ENCODE assay signal across 23 cellular contexts in the genomic region with DNA sequence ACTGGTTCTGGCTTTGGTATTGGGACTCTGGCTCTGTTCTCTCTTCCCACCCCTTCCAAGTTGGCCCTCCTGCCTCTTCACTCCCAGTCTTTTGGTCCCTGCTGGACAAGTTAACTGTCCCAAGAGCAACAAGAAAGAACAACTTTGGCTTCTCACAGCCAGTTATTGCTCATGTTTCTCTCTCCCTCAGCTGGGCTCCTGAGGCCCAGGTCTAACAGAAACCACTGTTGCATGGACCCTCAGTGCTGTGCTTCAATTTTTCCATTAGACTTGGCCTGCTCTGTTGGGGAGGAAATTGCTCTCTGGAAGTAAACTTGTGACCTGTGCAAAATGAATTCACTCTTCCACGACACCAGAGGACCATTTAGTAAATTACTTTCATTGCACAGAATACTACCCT.
DNase-seq lines count a peak whose midpoint lies in the region; ATAC-seq and TF ChIP-seq lines count a peak whose summit lies in the region.
"Had no signal": no experiment of that assay in that cellular context is flagged by ENCODE, and none has a peak within 500 bp of the region (broad histone marks: within the 10 kb centered on the region; RNA-seq: fewer than 3 reads in every experiment).

No MANE protein-coding gene starts in this region.

- no peak overlapping the region for H3K9ac ChIP-seq in SK-N-SH

- peak; percentile 58 for ATAC-seq in activated CD8-positive, alpha-beta T cell treated with anti-CD3 and anti-CD28 coated beads for 36 hours
- no peak for ATAC-seq in activated CD8-positive, alpha-beta T cell treated with anti-CD3 and anti-CD28 coated beads, Interleukin-2, amount 10 ng/mL, durations not matched to agents 7 days and 5 days
- ATAC-seq in stimulated activated naive CD8-positive, alpha-beta T cell treated with anti-CD3 and anti-CD28 coated beads, Interleukin-15, amount 100 ng/mL, for 72 hours: peak; percentile 15

- TF ChIP-seq EP300 in SK-N-SH (IDR thresholded peaks at IDR 0.05; ENCODE audit: borderline replicate concordance in 1 of 2, low read depth in 1 of 2, low read length in 1 of 2): no peak

- peak overlapping the region; percentile 62 for H3K27ac Mint-ChIP-seq in activated CD8-positive, alpha-beta T cell treated with anti-CD3 and anti-CD28 coated beads for 36 hours
- H3K27ac Mint-ChIP-seq in activated CD8-positive, alpha-beta T cell treated with anti-CD3 and anti-CD28 coated beads, Interleukin-2, amount 10 ng/mL, durations not matched to agents 7 days and 5 days: no peak overlapping the region
- peak overlapping the region; percentile 95 for H3K27ac Mint-ChIP-seq in nephron progenitor cell
- peak overlapping the region in 1 of 2 donors; percentile 68 for H3K27ac Mint-ChIP-seq in stimulated activated naive CD8-positive, alpha-beta T cell treated with anti-CD3 and anti-CD28 coated beads, Interleukin-15, amount 100 ng/mL, for 72 hours
- H3K27ac Mint-ChIP-seq: B cell had no signal

- H3K9me3 ChIP-seq in KOPT-K1 (ENCODE audit: insufficient read depth, low read length, poor library complexity, severe bottlenecking): peaks cover 14% of the 10 kb centered on the region
- peaks cover 7% of the 10 kb centered on the region; the same call in 1 of the 2 replicates for H3K9me3 ChIP-seq in SK-N-SH

- no peak overlapping the region for H2AFZ ChIP-seq in SK-N-SH (ENCODE audit: low read depth)

- peak; percentile 19 for DNase-seq in activated CD8-positive, alpha-beta T cell treated with anti-CD3 and anti-CD28 coated beads for 36 hours
- no peak for DNase-seq in activated CD8-positive, alpha-beta T cell treated with anti-CD3 and anti-CD28 coated beads, Interleukin-2, amount 10 ng/mL, durations not matched to agents 7 days and 5 days
- DNase-seq in nephron progenitor cell: no peak
- no peak for DNase-seq in stimulated activated naive CD8-positive, alpha-beta T cell treated with anti-CD3 and anti-CD28 coated beads, Interleukin-15, amount 100 ng/mL, for 72 hours
- DNase-seq in SK-N-SH: no peak
- DNase-seq in hypothalamus (lab: John Stamatoyannopoulos, UW): no peak
- DNase-seq in NK-92 (lab: John Stamatoyannopoulos, UW; ENCODE audit: unreplicated experiment): no peak
- DNase-seq: Calu3; CD8-positive, alpha-beta memory T cell; DMS79 treated with DMSO at 0.1 percent for 48 hours; H7; NCI-H1105 treated with DMSO at 0.1 percent for 48 hours; NCI-H2029; NCI-H446; NCI-H524 treated with DMSO at 0.1 percent for 48 hours; NCI-H774; NK-92 treated with Interleukin-12 subunit alpha and Interleukin-12 subunit beta, amount 100 ng/mL, for 24 hours; PC-9; SHP77 had no signal

- H3K4me3 ChIP-seq in SK-N-SH (ENCODE audit: low read depth in 2 of 2, low read length in 1 of 2): no peak overlapping the region
- H3K4me3 ChIP-seq: PC-9 had no signal

- no peak overlapping the region for H3K4me3 Mint-ChIP-seq in activated CD8-positive, alpha-beta T cell treated with anti-CD3 and anti-CD28 coated beads for 36 hours
- no peak overlapping the region for H3K4me3 Mint-ChIP-seq in activated CD8-positive, alpha-beta T cell treated with anti-CD3 and anti-CD28 coated beads, Interleukin-2, amount 10 ng/mL, durations not matched to agents 7 days and 5 days
- H3K4me3 Mint-ChIP-seq in nephron progenitor cell: no peak overlapping the region
- no peak overlapping the region for H3K4me3 Mint-ChIP-seq in stimulated activated naive CD8-positive, alpha-beta T cell treated with anti-CD3 and anti-CD28 coated beads, Interleukin-15, amount 100 ng/mL, for 72 hours
- H3K4me3 Mint-ChIP-seq: B cell had no signal

- CTCF ChIA-PET in activated CD8-positive, alpha-beta T cell treated with anti-CD3 and anti-CD28 coated beads for 36 hours (lab: Charles Lee): interaction anchor here (1.3 kb wide), 1 partner anchor 9 kb away, joined by 3 read pairs; no protein-coding TSS in a partner anchor
- CTCF ChIA-PET in activated CD8-positive, alpha-beta T cell treated with anti-CD3 and anti-CD28 coated beads, Interleukin-2, amount 10 ng/mL, durations not matched to agents 7 days and 5 days (lab: Charles Lee): interaction anchor here (1.4 kb wide), 1 partner anchor 14 kb away, joined by 4 read pairs; no protein-coding TSS in a partner anchor
- CTCF ChIA-PET in SK-N-SH (lab: Yijun Ruan, JAX): no interaction called here

- 45% methylated on average over 1 of the region's 1 CpG for WGBS in SK-N-SH (ENCODE audit: low lambda C conversion rate)

- TF ChIP-seq CTCF in activated CD8-positive, alpha-beta T cell treated with anti-CD3 and anti-CD28 coated beads for 36 hours (IDR thresholded peaks at IDR 0.05): no peak
- TF ChIP-seq CTCF in nephron progenitor cell (IDR thresholded peaks at IDR 0.05): no peak
- TF ChIP-seq CTCF in SK-N-SH (IDR thresholded peaks at IDR 0.05): no peak

- intact Hi-C loops in activated CD8-positive, alpha-beta T cell treated with anti-CD3 and anti-CD28 coated beads for 36 hours (cut with micrococcal nuclease): no loop called here

- no peaks in the 10 kb centered on the region for H4K20me1 ChIP-seq in SK-N-SH (ENCODE audit: insufficient read depth)

- no peak overlapping the region for H3K4me2 ChIP-seq in SK-N-SH
- H3K4me2 ChIP-seq: PC-9 had no signal

- H3K36me3 Mint-ChIP-seq in activated CD8-positive, alpha-beta T cell treated with anti-CD3 and anti-CD28 coated beads for 36 hours (ENCODE audit: low read depth): peaks cover 5% of the 10 kb centered on the region
- peaks cover 5% of the 10 kb centered on the region for H3K36me3 Mint-ChIP-seq in activated CD8-positive, alpha-beta T cell treated with anti-CD3 and anti-CD28 coated beads, Interleukin-2, amount 10 ng/mL, durations not matched to agents 7 days and 5 days (ENCODE audit: low read depth)
- peaks cover 5% of the 10 kb centered on the region for H3K36me3 Mint-ChIP-seq in nephron progenitor cell (ENCODE audit: low read depth)

- POLR2A ChIA-PET in activated CD8-positive, alpha-beta T cell treated with anti-CD3 and anti-CD28 coated beads for 36 hours (lab: Charles Lee): interaction anchor here (0.7 kb wide), 1 partner anchor 55 kb away, joined by 3 read pairs; no protein-coding TSS in a partner anchor
- POLR2A ChIA-PET in activated CD8-positive, alpha-beta T cell treated with anti-CD3 and anti-CD28 coated beads, Interleukin-2, amount 10 ng/mL, durations not matched to agents 7 days and 5 days (lab: Charles Lee): no interaction called here
- POLR2A ChIA-PET in SK-N-SH (lab: Yijun Ruan, JAX): no interaction called here

- peaks cover 10% of the 10 kb centered on the region for H3K9me3 Mint-ChIP-seq in activated CD8-positive, alpha-beta T cell treated with anti-CD3 and anti-CD28 coated beads for 36 hours
- H3K9me3 Mint-ChIP-seq in activated CD8-positive, alpha-beta T cell treated with anti-CD3 and anti-CD28 coated beads, Interleukin-2, amount 10 ng/mL, durations not matched to agents 7 days and 5 days (ENCODE audit: insufficient read depth): no peaks in the 10 kb centered on the region
- peaks cover 19% of the 10 kb centered on the region for H3K9me3 Mint-ChIP-seq in nephron progenitor cell
- peaks cover 0 to 11% of the 10 kb centered on the region in 2 donors for H3K9me3 Mint-ChIP-seq in stimulated activated naive CD8-positive, alpha-beta T cell treated with anti-CD3 and anti-CD28 coated beads, Interleukin-15, amount 100 ng/mL, for 72 hours

- H3K9me2 ChIP-seq in SK-N-SH: no peaks in the 10 kb centered on the region

- no peaks in the 10 kb centered on the region for H3K27me3 ChIP-seq in SK-N-SH (ENCODE audit: insufficient read depth)

- no peaks in the 10 kb centered on the region for H3K36me3 ChIP-seq in KOPT-K1 (ENCODE audit: insufficient read depth, low read length)
- no peaks in the 10 kb centered on the region for H3K36me3 ChIP-seq in SK-N-SH (replicated peaks in 1 of 2; ENCODE audit: control insufficient read depth in 1 of 2, insufficient read depth in 2 of 2, low read length in 1 of 2)

- no peaks in the 10 kb centered on the region for H3K79me2 ChIP-seq in SK-N-SH (ENCODE audit: insufficient read depth)

- H3K27ac ChIP-seq in KOPT-K1 (ENCODE audit: low read depth, low read length, poor library complexity, severe bottlenecking) (peak overlapping the region; percentile 37), SK-N-SH (ENCODE audit: low read depth in 2 of 2, low read length in 1 of 2) (no peak overlapping the region)
- H3K27ac ChIP-seq: 22Rv1, C4-2B, PC-9 had no signal

- no peaks in the 10 kb centered on the region for H3F3A ChIP-seq in SK-N-SH (replicated peaks; ENCODE audit: insufficient read depth)

- H3K4me1 ChIP-seq in SK-N-SH (ENCODE audit: control insufficient read depth in 1 of 2, insufficient read depth in 2 of 2, low read depth in 1 of 2, low read length in 1 of 2): no peaks in the 10 kb centered on the region

- TF ChIP-seq RAD21 in SK-N-SH (IDR thresholded peaks at IDR 0.05; ENCODE audit: low read length): no peak

- no peaks in the 10 kb centered on the region for H3K27me3 Mint-ChIP-seq in activated CD8-positive, alpha-beta T cell treated with anti-CD3 and anti-CD28 coated beads for 36 hours
- H3K27me3 Mint-ChIP-seq in activated CD8-positive, alpha-beta T cell treated with anti-CD3 and anti-CD28 coated beads, Interleukin-2, amount 10 ng/mL, durations not matched to agents 7 days and 5 days (ENCODE audit: low read depth): no peaks in the 10 kb centered on the region
- H3K27me3 Mint-ChIP-seq in nephron progenitor cell (ENCODE audit: low read depth, poor library complexity): peaks cover 4% of the 10 kb centered on the region
- H3K27me3 Mint-ChIP-seq in stimulated activated naive CD8-positive, alpha-beta T cell treated with anti-CD3 and anti-CD28 coated beads, Interleukin-15, amount 100 ng/mL, for 72 hours: no peaks in the 10 kb centered on the region
- H3K27me3 Mint-ChIP-seq: B cell had no signal

- peaks cover 36% of the 10 kb centered on the region for H3K4me1 Mint-ChIP-seq in activated CD8-positive, alpha-beta T cell treated with anti-CD3 and anti-CD28 coated beads for 36 hours (ENCODE audit: low read depth)
- H3K4me1 Mint-ChIP-seq in activated CD8-positive, alpha-beta T cell treated with anti-CD3 and anti-CD28 coated beads, Interleukin-2, amount 10 ng/mL, durations not matched to agents 7 days and 5 days (ENCODE audit: low read depth): peaks cover 11% of the 10 kb centered on the region
- peaks cover 19% of the 10 kb centered on the region for H3K4me1 Mint-ChIP-seq in nephron progenitor cell
- peaks cover 17% of the 10 kb centered on the region for H3K4me1 Mint-ChIP-seq in stimulated activated naive CD8-positive, alpha-beta T cell treated with anti-CD3 and anti-CD28 coated beads, Interleukin-15, amount 100 ng/mL, for 72 hours

TF ChIP-seq in SK-N-SH, 30 proteins besides CTCF, POLR2A, EP300 and RAD21 (continues in another document):
- TF ChIP-seq FOXJ3 (CRISPR knock-in tag; IDR thresholded peaks at IDR 0.05): no peak
- no peak for TF ChIP-seq PBX3 (IDR thresholded peaks at IDR 0.05)
